ENCODE assay signal across 1 cellular context in genomic region chr11:9109858-9110731, GRCh38.
TF ChIP-seq lines count a peak whose summit lies in the region.

No MANE protein-coding gene starts in this region.

TF ChIP-seq in IMR-90, 13 proteins besides CTCF, POLR2A, EP300 and RAD21 (continued from another document):
- TF ChIP-seq ELK1 (IDR thresholded peaks at IDR 0.05; ENCODE audit: borderline replicate concordance, low read depth, low read length) = no peak
- no peak for TF ChIP-seq FOS (IDR thresholded peaks at IDR 0.05; ENCODE audit: low read depth, low read length)
- TF ChIP-seq USF2 (IDR thresholded peaks at IDR 0.05; ENCODE audit: low read depth, low read length) = no peak
